ENCODE assay signal across 8 cellular contexts in the genomic region with DNA sequence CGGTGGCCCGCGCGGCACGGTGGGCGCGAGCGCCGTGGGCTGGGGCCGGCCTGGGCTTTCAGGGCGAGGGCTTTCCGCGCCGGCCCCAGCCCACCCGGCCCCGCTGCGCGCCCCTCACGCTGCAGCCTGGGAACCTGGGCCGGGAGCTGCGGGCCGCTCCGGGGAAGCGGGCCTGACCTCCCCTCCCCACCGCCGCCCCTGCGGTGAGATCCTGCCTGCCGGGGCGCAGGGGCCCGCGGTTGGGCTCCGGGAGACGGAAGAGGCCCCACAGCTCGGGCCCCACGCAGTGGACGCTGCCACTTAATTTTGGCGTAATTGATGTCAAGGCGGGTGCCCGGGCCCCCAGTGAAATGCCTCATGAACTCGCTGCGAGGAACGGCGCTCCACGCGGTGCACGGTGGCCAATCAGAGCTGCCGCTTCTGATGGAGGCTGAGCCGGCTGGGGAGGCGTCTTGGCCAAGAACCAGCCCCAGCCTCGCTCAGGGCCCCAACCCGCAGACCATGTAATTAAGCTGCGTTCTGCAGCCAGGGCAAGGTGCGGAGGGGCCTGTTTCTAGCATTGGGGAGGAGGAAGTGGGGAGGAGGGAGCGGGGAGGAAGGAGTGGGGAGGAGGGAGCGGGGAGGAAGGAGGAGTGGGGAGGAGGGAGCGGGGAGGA.
DNase-seq lines count a peak whose midpoint lies in the region; ATAC-seq and TF ChIP-seq lines count a peak whose summit lies in the region.

No MANE protein-coding gene starts in this region.

- H3K9me3 Mint-ChIP-seq in activated naive CD8-positive, alpha-beta T cell treated with anti-CD3 and anti-CD28 coated beads, Interleukin-2, amount 10 ng/mL, durations not matched to agents 7 days and 5 days, result no peaks in the 10 kb centered on the region
- H3K9me3 Mint-ChIP-seq in immature natural killer cell, result peaks cover 0 to 2% (median 0%) of the 10 kb centered on the region in 6 donors

- peak overlapping the region; percentile 83 for H3K4me3 Mint-ChIP-seq in activated naive CD8-positive, alpha-beta T cell treated with anti-CD3 and anti-CD28 coated beads, Interleukin-2, amount 10 ng/mL, durations not matched to agents 7 days and 5 days
- H3K4me3 Mint-ChIP-seq in immature natural killer cell, result peak overlapping the region; percentile 81 to 87 (median 86)

- H3F3A ChIP-seq in SK-N-SH (replicated peaks; ENCODE audit: insufficient read depth), result no peaks in the 10 kb centered on the region

- H3K27me3 Mint-ChIP-seq in activated naive CD8-positive, alpha-beta T cell treated with anti-CD3 and anti-CD28 coated beads, Interleukin-2, amount 10 ng/mL, durations not matched to agents 7 days and 5 days, result no peaks in the 10 kb centered on the region
- H3K27me3 Mint-ChIP-seq in immature natural killer cell (ENCODE audit: low read depth in 3 of 3), result peaks cover 21 to 29% (median 22%) of the 10 kb centered on the region in 3 donors

- H3K9ac ChIP-seq in SK-N-SH, result no peak overlapping the region

- H4K20me1 ChIP-seq in SK-N-SH (ENCODE audit: insufficient read depth), result no peaks in the 10 kb centered on the region

- WGBS in SK-N-SH (ENCODE audit: low lambda C conversion rate), result 8% methylated on average over 21 of the region's 56 CpGs

- no peak for TF ChIP-seq EP300 in SK-N-SH (IDR thresholded peaks at IDR 0.05; ENCODE audit: borderline replicate concordance in 1 of 2, low read depth in 1 of 2, low read length in 1 of 2)

- TF ChIP-seq CTCF in GM12864 (IDR thresholded peaks at IDR 0.05; ENCODE audit: low read depth, low read length, missing control alignments) (no peak), SK-N-SH (IDR thresholded peaks at IDR 0.05) (no peak)

- H3K27me3 ChIP-seq in SK-N-SH (ENCODE audit: insufficient read depth), result no peaks in the 10 kb centered on the region; the same call in 1 of the 2 replicates

- no peak for TF ChIP-seq RAD21 in SK-N-SH (IDR thresholded peaks at IDR 0.05; ENCODE audit: low read length)

- no peaks in the 10 kb centered on the region for H3K36me3 Mint-ChIP-seq in activated naive CD8-positive, alpha-beta T cell treated with anti-CD3 and anti-CD28 coated beads, Interleukin-2, amount 10 ng/mL, durations not matched to agents 7 days and 5 days
- no peaks in the 10 kb centered on the region for H3K36me3 Mint-ChIP-seq in immature natural killer cell

- no peaks in the 10 kb centered on the region for H3K79me2 ChIP-seq in SK-N-SH (ENCODE audit: insufficient read depth)

- no peaks in the 10 kb centered on the region for H3K9me3 ChIP-seq in SK-N-SH

- H3K4me1 Mint-ChIP-seq in activated naive CD8-positive, alpha-beta T cell treated with anti-CD3 and anti-CD28 coated beads, Interleukin-2, amount 10 ng/mL, durations not matched to agents 7 days and 5 days, result peaks cover 7% of the 10 kb centered on the region
- H3K4me1 Mint-ChIP-seq in immature natural killer cell, result peaks cover 4% of the 10 kb centered on the region in 2 donors

- POLR2A ChIA-PET in SK-N-SH (lab: Yijun Ruan, JAX), result no interaction called here
- POLR2A ChIA-PET in activated naive CD8-positive, alpha-beta T cell treated with anti-CD3 and anti-CD28 coated beads, Interleukin-2, amount 10 ng/mL, durations not matched to agents 7 days and 5 days (lab: Charles Lee), result interaction anchor here (0.8 kb wide), 1 partner anchor 94 kb away, joined by 3 read pairs; no protein-coding TSS in a partner anchor

- H3K27ac ChIP-seq in SK-N-SH (ENCODE audit: low read depth in 2 of 2, low read length in 1 of 2), result no peak overlapping the region

- CTCF ChIA-PET in SK-N-SH (lab: Yijun Ruan, JAX), result no interaction called here

- peak overlapping the region; percentile 93 for H3K4me2 ChIP-seq in SK-N-SH

- peak overlapping the region; percentile 61 for H3K4me3 ChIP-seq in GM12864 (ENCODE audit: low read depth, low read length)
- peak overlapping the region in 1 of 2 experiments; percentile 48; a peak in 2 of 4 replicates for H3K4me3 ChIP-seq in SK-N-SH (ENCODE audit: low read depth in 2 of 2, low read length in 1 of 2)

- H2AFZ ChIP-seq in SK-N-SH (ENCODE audit: low read depth), result no peak overlapping the region

- peak; percentile 72 for ATAC-seq in activated naive CD8-positive, alpha-beta T cell treated with anti-CD3 and anti-CD28 coated beads, Interleukin-2, amount 10 ng/mL, durations not matched to agents 7 days and 5 days (ENCODE audit: low read depth)
- no peak for ATAC-seq in HG02970 (IDR thresholded peaks at IDR 0.05; ENCODE audit: low FRiP score, unreplicated experiment)
- ATAC-seq in GM19035 (IDR thresholded peaks at IDR 0.05; ENCODE audit: unreplicated experiment), result no peak

- H3K9me2 ChIP-seq in SK-N-SH, result no peaks in the 10 kb centered on the region

- no peaks in the 10 kb centered on the region for H3K36me3 ChIP-seq in SK-N-SH (replicated peaks in 1 of 2; ENCODE audit: control insufficient read depth in 1 of 2, insufficient read depth in 2 of 2, low read length in 1 of 2)

- H3K4me1 ChIP-seq in SK-N-SH (ENCODE audit: control insufficient read depth in 1 of 2, insufficient read depth in 2 of 2, low read depth in 1 of 2, low read length in 1 of 2), result no peaks in the 10 kb centered on the region; a peak in 1 of 4 replicates

- DNase-seq in GM12864 (ENCODE audit: low read depth), result no peak
- peak; percentile 61 for DNase-seq in SK-N-SH
- peak; percentile 74 for DNase-seq in activated naive CD8-positive, alpha-beta T cell treated with anti-CD3 and anti-CD28 coated beads, Interleukin-2, amount 10 ng/mL, durations not matched to agents 7 days and 5 days
- peak; percentile 52 to 64 (median 56) for DNase-seq in immature natural killer cell
- peak; percentile 81 for DNase-seq in stimulated activated CD4-positive, alpha-beta T cell treated with anti-CD3 and anti-CD28 coated beads, Interleukin-15, amount 100 ng/mL, for 24 hours
- no peak for DNase-seq in kidney tubule cell (ENCODE audit: low spot score)

- H3K27ac Mint-ChIP-seq in activated naive CD8-positive, alpha-beta T cell treated with anti-CD3 and anti-CD28 coated beads, Interleukin-2, amount 10 ng/mL, durations not matched to agents 7 days and 5 days, result peak overlapping the region; percentile 90
- peak overlapping the region; percentile 53 to 90 (median 74) for H3K27ac Mint-ChIP-seq in immature natural killer cell

TF ChIP-seq in SK-N-SH, 30 proteins besides CTCF, POLR2A, EP300 and RAD21:
- TF ChIP-seq SIN3A (IDR thresholded peaks at IDR 0.05; ENCODE audit: borderline replicate concordance, low read depth, low read length) (no peak), USF1 (IDR thresholded peaks at IDR 0.05; ENCODE audit: borderline replicate concordance, low read depth) (0 out of 2 replicates have a peak, but pooled peaks have one; percentile 31)

Comparison
In these comparisons a context has a peak if more than half of its experiments do, and no peak if none do; other contexts are left out.
1. DNase-seq: peak in SK-N-SH (single experiment), activated naive CD8-positive, alpha-beta T cell treated with anti-CD3 and anti-CD28 coated beads, Interleukin-2, amount 10 ng/mL, durations not matched to agents 7 days and 5 days (single experiment), immature natural killer cell (3 of 3) and stimulated activated CD4-positive, alpha-beta T cell treated with anti-CD3 and anti-CD28 coated beads, Interleukin-15, amount 100 ng/mL, for 24 hours (single experiment); none in GM12864 (single experiment) and kidney tubule cell (single experiment).